ENCODE assay signal across 1 cellular context in the genomic region with DNA sequence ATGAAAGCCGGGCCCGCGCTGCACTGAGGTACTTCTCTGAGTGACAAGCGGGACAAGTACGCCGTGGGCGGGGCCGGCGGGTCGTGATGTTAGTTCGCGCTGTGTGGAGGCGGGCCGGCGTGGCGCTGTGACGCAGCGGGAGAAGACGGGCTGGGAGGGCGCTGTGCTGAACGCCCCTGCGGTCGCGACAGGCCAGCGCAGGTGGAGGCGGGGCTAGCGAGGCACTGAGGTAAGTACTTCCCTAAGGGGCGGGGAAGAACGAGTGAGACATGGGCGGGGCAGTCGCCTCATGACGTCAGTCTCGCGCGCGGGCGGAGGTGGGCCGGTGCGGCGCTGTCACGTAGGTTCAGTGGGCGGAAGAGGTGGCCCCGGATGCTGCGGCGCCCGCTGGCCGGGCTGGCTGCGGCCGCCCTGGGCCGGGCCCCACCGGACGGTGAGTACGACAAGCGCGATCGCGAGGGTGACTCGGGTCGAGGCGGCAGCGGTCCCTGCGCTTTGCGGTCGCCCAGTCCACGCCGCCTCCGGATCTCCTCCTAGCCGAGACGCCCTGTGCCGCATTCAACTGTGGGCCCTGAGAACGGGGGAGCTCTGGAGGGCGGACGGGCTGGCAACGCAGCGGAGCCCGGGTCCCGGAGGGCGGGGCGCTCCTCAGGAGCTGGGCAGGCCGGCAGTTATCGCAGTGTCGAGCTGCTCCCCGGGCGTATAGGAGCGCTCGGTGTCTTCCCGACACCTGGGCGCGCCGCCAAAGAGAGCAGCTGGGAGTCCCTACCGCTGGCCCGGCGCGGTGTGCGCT.
A peak's percentile ranks its signal among the peaks of the same experiment; 100 is the strongest.
TF ChIP-seq lines count a peak whose summit lies in the region.

A gene with protein sequence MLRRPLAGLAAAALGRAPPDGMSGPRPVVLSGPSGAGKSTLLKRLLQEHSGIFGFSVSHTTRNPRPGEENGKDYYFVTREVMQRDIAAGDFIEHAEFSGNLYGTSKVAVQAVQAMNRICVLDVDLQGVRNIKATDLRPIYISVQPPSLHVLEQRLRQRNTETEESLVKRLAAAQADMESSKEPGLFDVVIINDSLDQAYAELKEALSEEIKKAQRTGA (plus strand): TSS at position 349 of the 793 bp plus-strand sequence. CDS start 24 bp downstream, at position 373.

TF ChIP-seq in HepG2, 621 proteins besides CTCF, POLR2A, EP300 and RAD21 (continued from another document and continues in another):
- TF ChIP-seq, protein P1, sequence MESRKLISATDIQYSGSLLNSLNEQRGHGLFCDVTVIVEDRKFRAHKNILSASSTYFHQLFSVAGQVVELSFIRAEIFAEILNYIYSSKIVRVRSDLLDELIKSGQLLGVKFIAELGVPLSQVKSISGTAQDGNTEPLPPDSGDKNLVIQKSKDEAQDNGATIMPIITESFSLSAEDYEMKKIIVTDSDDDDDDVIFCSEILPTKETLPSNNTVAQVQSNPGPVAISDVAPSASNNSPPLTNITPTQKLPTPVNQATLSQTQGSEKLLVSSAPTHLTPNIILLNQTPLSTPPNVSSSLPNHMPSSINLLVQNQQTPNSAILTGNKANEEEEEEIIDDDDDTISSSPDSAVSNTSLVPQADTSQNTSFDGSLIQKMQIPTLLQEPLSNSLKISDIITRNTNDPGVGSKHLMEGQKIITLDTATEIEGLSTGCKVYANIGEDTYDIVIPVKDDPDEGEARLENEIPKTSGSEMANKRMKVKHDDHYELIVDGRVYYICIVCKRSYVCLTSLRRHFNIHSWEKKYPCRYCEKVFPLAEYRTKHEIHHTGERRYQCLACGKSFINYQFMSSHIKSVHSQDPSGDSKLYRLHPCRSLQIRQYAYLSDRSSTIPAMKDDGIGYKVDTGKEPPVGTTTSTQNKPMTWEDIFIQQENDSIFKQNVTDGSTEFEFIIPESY (CRISPR knock-in tag; IDR thresholded peaks at IDR 0.05), result no peak
- no peak for TF ChIP-seq IKZF4 (CRISPR knock-in tag; IDR thresholded peaks at IDR 0.05; ENCODE audit: borderline replicate concordance, low read depth, not compliant biosample characterization)
- peak; percentile 43; the same call in 1 of the 2 replicates for TF ChIP-seq ZNF224 (CRISPR knock-in tag; IDR thresholded peaks at IDR 0.05)
- TF ChIP-seq SMAD9 (CRISPR knock-in tag; IDR thresholded peaks at IDR 0.05), result no peak
- no peak for TF ChIP-seq ZNF264 (CRISPR knock-in tag; IDR thresholded peaks at IDR 0.05)
- TF ChIP-seq, protein P2, sequence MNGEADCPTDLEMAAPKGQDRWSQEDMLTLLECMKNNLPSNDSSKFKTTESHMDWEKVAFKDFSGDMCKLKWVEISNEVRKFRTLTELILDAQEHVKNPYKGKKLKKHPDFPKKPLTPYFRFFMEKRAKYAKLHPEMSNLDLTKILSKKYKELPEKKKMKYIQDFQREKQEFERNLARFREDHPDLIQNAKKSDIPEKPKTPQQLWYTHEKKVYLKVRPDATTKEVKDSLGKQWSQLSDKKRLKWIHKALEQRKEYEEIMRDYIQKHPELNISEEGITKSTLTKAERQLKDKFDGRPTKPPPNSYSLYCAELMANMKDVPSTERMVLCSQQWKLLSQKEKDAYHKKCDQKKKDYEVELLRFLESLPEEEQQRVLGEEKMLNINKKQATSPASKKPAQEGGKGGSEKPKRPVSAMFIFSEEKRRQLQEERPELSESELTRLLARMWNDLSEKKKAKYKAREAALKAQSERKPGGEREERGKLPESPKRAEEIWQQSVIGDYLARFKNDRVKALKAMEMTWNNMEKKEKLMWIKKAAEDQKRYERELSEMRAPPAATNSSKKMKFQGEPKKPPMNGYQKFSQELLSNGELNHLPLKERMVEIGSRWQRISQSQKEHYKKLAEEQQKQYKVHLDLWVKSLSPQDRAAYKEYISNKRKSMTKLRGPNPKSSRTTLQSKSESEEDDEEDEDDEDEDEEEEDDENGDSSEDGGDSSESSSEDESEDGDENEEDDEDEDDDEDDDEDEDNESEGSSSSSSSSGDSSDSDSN (CRISPR knock-in tag; IDR thresholded peaks at IDR 0.05), result peak; percentile 79
- TF ChIP-seq ZNF569 (CRISPR knock-in tag; IDR thresholded peaks at IDR 0.05; ENCODE audit: borderline replicate concordance), result no peak
- TF ChIP-seq MAFK (conservative IDR thresholded peaks at IDR 0.05 in 1 of 2, IDR thresholded peaks at IDR 0.05 in 1 of 2; ENCODE audit: low read length in 2 of 2), result no peak
- TF ChIP-seq ZNF460 (CRISPR knock-in tag; IDR thresholded peaks at IDR 0.05; ENCODE audit: borderline replicate concordance), result no peak
- no peak for TF ChIP-seq ARNTL (CRISPR knock-in tag; IDR thresholded peaks at IDR 0.05)
- peak; percentile 81 for TF ChIP-seq RFXAP (CRISPR knock-in tag; IDR thresholded peaks at IDR 0.05; ENCODE audit: borderline replicate concordance)
- no peak for TF ChIP-seq ATM (IDR thresholded peaks at IDR 0.05; ENCODE audit: borderline replicate concordance)
- TF ChIP-seq NCOA1 (CRISPR knock-in tag; IDR thresholded peaks at IDR 0.05), result no peak
- TF ChIP-seq ZSCAN29 (CRISPR knock-in tag; conservative IDR thresholded peaks at IDR 0.05), result peak; percentile 63; the same call in 1 of the 2 replicates
- no peak for TF ChIP-seq JARID2 (CRISPR knock-in tag; IDR thresholded peaks at IDR 0.05; ENCODE audit: insufficient replicate concordance)
- TF ChIP-seq PITX1 (CRISPR knock-in tag; IDR thresholded peaks at IDR 0.05), result no peak
- peak; percentile 70; the same call in 1 of the 2 replicates for TF ChIP-seq ZBTB8A (CRISPR knock-in tag; IDR thresholded peaks at IDR 0.05; ENCODE audit: borderline replicate concordance, low read depth)
- TF ChIP-seq, protein P3, sequence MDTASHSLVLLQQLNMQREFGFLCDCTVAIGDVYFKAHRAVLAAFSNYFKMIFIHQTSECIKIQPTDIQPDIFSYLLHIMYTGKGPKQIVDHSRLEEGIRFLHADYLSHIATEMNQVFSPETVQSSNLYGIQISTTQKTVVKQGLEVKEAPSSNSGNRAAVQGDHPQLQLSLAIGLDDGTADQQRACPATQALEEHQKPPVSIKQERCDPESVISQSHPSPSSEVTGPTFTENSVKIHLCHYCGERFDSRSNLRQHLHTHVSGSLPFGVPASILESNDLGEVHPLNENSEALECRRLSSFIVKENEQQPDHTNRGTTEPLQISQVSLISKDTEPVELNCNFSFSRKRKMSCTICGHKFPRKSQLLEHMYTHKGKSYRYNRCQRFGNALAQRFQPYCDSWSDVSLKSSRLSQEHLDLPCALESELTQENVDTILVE (CRISPR knock-in tag; IDR thresholded peaks at IDR 0.05), result 0 out of 2 replicates have a peak, but pooled peaks have one; percentile 46
- TF ChIP-seq ZIK1 (CRISPR knock-in tag; IDR thresholded peaks at IDR 0.05; ENCODE audit: borderline replicate concordance, low read depth), result peak; percentile 68; the same call in 1 of the 2 replicates
- no peak for TF ChIP-seq ZNF780A (CRISPR knock-in tag; IDR thresholded peaks at IDR 0.05)
- TF ChIP-seq RFX3 (CRISPR knock-in tag; IDR thresholded peaks at IDR 0.05), result no peak
- TF ChIP-seq ZNF660 (CRISPR knock-in tag; IDR thresholded peaks at IDR 0.05; ENCODE audit: borderline replicate concordance, low read depth), result no peak; the same call in 1 of the 2 replicates
- TF ChIP-seq ZNF501 (CRISPR knock-in tag; IDR thresholded peaks at IDR 0.05), result peak; percentile 83
- no peak for TF ChIP-seq HDAC2 (CRISPR knock-in tag; IDR thresholded peaks at IDR 0.05)
- TF ChIP-seq, protein P4, sequence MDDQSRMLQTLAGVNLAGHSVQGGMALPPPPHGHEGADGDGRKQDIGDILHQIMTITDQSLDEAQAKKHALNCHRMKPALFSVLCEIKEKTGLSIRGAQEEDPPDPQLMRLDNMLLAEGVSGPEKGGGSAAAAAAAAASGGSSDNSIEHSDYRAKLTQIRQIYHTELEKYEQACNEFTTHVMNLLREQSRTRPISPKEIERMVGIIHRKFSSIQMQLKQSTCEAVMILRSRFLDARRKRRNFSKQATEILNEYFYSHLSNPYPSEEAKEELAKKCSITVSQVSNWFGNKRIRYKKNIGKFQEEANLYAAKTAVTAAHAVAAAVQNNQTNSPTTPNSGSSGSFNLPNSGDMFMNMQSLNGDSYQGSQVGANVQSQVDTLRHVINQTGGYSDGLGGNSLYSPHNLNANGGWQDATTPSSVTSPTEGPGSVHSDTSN (CRISPR knock-in tag; IDR thresholded peaks at IDR 0.05; ENCODE audit: borderline replicate concordance), result no peak
- no peak for TF ChIP-seq ZNF20 (CRISPR knock-in tag; IDR thresholded peaks at IDR 0.05)
- TF ChIP-seq, protein P5, sequence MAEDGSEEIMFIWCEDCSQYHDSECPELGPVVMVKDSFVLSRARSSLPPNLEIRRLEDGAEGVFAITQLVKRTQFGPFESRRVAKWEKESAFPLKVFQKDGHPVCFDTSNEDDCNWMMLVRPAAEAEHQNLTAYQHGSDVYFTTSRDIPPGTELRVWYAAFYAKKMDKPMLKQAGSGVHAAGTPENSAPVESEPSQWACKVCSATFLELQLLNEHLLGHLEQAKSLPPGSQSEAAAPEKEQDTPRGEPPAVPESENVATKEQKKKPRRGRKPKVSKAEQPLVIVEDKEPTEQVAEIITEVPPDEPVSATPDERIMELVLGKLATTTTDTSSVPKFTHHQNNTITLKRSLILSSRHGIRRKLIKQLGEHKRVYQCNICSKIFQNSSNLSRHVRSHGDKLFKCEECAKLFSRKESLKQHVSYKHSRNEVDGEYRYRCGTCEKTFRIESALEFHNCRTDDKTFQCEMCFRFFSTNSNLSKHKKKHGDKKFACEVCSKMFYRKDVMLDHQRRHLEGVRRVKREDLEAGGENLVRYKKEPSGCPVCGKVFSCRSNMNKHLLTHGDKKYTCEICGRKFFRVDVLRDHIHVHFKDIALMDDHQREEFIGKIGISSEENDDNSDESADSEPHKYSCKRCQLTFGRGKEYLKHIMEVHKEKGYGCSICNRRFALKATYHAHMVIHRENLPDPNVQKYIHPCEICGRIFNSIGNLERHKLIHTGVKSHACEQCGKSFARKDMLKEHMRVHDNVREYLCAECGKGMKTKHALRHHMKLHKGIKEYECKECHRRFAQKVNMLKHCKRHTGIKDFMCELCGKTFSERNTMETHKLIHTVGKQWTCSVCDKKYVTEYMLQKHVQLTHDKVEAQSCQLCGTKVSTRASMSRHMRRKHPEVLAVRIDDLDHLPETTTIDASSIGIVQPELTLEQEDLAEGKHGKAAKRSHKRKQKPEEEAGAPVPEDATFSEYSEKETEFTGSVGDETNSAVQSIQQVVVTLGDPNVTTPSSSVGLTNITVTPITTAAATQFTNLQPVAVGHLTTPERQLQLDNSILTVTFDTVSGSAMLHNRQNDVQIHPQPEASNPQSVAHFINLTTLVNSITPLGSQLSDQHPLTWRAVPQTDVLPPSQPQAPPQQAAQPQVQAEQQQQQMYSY (CRISPR knock-in tag; IDR thresholded peaks at IDR 0.05), result no peak
- TF ChIP-seq NFRKB (IDR thresholded peaks at IDR 0.05), result no peak
- TF ChIP-seq, protein P6, sequence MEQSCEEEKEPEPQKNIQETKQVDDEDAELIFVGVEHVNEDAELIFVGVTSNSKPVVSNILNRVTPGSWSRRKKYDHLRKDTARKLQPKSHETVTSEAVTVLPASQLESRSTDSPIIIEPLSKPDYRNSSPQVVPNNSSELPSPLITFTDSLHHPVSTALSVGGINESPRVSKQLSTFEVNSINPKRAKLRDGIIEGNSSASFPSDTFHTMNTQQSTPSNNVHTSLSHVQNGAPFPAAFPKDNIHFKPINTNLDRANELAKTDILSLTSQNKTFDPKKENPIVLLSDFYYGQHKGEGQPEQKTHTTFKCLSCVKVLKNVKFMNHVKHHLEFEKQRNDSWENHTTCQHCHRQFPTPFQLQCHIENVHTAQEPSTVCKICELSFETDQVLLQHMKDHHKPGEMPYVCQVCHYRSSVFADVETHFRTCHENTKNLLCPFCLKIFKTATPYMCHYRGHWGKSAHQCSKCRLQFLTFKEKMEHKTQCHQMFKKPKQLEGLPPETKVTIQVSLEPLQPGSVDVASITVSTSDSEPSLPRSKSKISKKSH (CRISPR knock-in tag; IDR thresholded peaks at IDR 0.05; ENCODE audit: borderline replicate concordance), result no peak
- TF ChIP-seq, protein P7, sequence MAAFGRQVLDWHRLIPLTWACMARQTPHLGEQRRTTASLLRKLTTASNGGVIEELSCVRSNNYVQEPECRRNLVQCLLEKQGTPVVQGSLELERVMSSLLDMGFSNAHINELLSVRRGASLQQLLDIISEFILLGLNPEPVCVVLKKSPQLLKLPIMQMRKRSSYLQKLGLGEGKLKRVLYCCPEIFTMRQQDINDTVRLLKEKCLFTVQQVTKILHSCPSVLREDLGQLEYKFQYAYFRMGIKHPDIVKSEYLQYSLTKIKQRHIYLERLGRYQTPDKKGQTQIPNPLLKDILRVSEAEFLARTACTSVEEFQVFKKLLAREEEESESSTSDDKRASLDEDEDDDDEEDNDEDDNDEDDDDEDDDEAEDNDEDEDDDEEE (CRISPR knock-in tag; IDR thresholded peaks at IDR 0.05), result peak; percentile 80
- peak; percentile 91 for TF ChIP-seq ZNF776 (CRISPR knock-in tag; IDR thresholded peaks at IDR 0.05)
- TF ChIP-seq, protein P8, sequence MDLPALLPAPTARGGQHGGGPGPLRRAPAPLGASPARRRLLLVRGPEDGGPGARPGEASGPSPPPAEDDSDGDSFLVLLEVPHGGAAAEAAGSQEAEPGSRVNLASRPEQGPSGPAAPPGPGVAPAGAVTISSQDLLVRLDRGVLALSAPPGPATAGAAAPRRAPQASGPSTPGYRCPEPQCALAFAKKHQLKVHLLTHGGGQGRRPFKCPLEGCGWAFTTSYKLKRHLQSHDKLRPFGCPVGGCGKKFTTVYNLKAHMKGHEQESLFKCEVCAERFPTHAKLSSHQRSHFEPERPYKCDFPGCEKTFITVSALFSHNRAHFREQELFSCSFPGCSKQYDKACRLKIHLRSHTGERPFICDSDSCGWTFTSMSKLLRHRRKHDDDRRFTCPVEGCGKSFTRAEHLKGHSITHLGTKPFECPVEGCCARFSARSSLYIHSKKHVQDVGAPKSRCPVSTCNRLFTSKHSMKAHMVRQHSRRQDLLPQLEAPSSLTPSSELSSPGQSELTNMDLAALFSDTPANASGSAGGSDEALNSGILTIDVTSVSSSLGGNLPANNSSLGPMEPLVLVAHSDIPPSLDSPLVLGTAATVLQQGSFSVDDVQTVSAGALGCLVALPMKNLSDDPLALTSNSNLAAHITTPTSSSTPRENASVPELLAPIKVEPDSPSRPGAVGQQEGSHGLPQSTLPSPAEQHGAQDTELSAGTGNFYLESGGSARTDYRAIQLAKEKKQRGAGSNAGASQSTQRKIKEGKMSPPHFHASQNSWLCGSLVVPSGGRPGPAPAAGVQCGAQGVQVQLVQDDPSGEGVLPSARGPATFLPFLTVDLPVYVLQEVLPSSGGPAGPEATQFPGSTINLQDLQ (CRISPR knock-in tag; IDR thresholded peaks at IDR 0.05), result no peak
- peak; percentile 56; the same call in 1 of the 2 replicates for TF ChIP-seq ZNF333 (CRISPR knock-in tag; IDR thresholded peaks at IDR 0.05; ENCODE audit: borderline replicate concordance)
- no peak for TF ChIP-seq ZNF180 (CRISPR knock-in tag; IDR thresholded peaks at IDR 0.05; ENCODE audit: borderline replicate concordance, low read depth)
- TF ChIP-seq, protein P9, sequence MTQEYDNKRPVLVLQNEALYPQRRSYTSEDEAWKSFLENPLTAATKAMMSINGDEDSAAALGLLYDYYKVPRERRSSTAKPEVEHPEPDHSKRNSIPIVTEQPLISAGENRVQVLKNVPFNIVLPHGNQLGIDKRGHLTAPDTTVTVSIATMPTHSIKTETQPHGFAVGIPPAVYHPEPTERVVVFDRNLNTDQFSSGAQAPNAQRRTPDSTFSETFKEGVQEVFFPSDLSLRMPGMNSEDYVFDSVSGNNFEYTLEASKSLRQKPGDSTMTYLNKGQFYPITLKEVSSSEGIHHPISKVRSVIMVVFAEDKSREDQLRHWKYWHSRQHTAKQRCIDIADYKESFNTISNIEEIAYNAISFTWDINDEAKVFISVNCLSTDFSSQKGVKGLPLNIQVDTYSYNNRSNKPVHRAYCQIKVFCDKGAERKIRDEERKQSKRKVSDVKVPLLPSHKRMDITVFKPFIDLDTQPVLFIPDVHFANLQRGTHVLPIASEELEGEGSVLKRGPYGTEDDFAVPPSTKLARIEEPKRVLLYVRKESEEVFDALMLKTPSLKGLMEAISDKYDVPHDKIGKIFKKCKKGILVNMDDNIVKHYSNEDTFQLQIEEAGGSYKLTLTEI (CRISPR knock-in tag; conservative IDR thresholded peaks at IDR 0.05), result no peak
- no peak for TF ChIP-seq ZNF282 (IDR thresholded peaks at IDR 0.05; ENCODE audit: partially characterized antibody)
- no peak for TF ChIP-seq ZNF263 (CRISPR knock-in tag; IDR thresholded peaks at IDR 0.05)
- no peak; the same call in 1 of the 2 replicates for TF ChIP-seq ISL2 (CRISPR knock-in tag; IDR thresholded peaks at IDR 0.05)
